Comparison of ENCODE assay signal across 1 cellular context in the genomic region with DNA sequence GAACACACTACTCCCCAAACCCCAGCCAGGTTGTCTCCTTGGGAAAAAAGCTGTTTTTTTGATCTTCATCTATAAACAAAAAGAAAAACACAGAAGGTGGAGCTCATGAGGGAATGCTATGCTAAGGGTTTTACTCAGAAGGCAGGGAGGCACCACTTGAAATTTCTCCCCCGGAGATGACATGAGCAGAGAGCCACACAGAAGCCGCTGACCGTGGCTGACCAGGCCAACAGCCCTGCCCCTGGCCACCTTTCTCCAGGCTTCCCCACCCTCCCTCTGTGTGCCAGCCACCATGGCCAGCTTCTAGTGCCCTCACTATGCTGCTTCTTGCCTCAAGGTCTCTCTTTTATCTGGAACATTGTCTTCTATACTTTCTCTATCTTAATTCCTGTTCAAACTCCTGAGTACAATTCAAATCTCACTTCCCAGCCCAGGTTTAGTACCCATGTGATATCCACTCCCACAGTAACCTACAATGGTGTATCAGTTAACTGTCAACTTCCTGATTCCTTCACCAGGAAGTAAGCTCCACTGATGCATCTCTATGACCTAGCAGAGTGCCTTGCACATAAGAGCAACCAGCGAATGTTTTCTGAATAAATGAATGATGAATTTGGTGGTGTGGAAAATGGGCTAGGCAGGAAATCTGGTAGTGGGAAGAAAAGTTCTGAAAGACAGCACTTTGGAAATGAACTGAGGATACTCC.
A peak's percentile ranks its signal among the peaks of the same experiment; 100 is the strongest.
TF ChIP-seq lines count a peak whose summit lies in the region.

No MANE protein-coding gene starts in this region.

TF ChIP-seq in HepG2, 621 proteins besides CTCF, POLR2A, EP300 and RAD21:
- TF ChIP-seq YEATS4 (CRISPR knock-in tag; IDR thresholded peaks at IDR 0.05; ENCODE audit: borderline replicate concordance) (no peak), RBM22 (optimal IDR thresholded peaks at IDR 0.05; ENCODE audit: low read length) (peak; percentile 17)
- TF ChIP-seq, protein P1, sequence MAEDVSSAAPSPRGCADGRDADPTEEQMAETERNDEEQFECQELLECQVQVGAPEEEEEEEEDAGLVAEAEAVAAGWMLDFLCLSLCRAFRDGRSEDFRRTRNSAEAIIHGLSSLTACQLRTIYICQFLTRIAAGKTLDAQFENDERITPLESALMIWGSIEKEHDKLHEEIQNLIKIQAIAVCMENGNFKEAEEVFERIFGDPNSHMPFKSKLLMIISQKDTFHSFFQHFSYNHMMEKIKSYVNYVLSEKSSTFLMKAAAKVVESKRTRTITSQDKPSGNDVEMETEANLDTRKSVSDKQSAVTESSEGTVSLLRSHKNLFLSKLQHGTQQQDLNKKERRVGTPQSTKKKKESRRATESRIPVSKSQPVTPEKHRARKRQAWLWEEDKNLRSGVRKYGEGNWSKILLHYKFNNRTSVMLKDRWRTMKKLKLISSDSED (CRISPR knock-in tag; IDR thresholded peaks at IDR 0.05) = no peak
TF ChIP-seq in HepG2: peak in this region for 1.
